ENCODE assay signal across 2 cellular contexts in genomic region chr6:89353118-89353556, GRCh38.
A peak's percentile ranks its signal among the peaks of the same experiment; 100 is the strongest.
TF ChIP-seq lines count a peak whose summit lies in the region.

No MANE protein-coding gene starts in this region.

TF ChIP-seq in endothelial cell of umbilical vein, 7 proteins besides CTCF, POLR2A, EP300 and RAD21:
- TF ChIP-seq EZH2 (IDR thresholded peaks at IDR 0.05; ENCODE audit: borderline replicate concordance, low read depth, low read length, severe bottlenecking) = no peak
- TF ChIP-seq JUN (IDR thresholded peaks at IDR 0.05; ENCODE audit: borderline replicate concordance, insufficient read depth, insufficient read length, low read depth) = no peak
- no peak for TF ChIP-seq MYC (IDR thresholded peaks at IDR 0.05; ENCODE audit: low read depth, low read length)

TF ChIP-seq in neural cell, 6 proteins besides CTCF, POLR2A, EP300 and RAD21:
- TF ChIP-seq SMC3 (conservative IDR thresholded peaks at IDR 0.05; ENCODE audit: poor library complexity) (no peak), REST (IDR thresholded peaks at IDR 0.05; ENCODE audit: borderline replicate concordance) (peak; percentile 2), EZH2 (IDR thresholded peaks at IDR 0.05; ENCODE audit: borderline replicate concordance, insufficient read depth, low read length, poor library complexity, severe bottlenecking) (no peak)
